Comparison of ENCODE assay signal across 1 cellular context in the genomic region with DNA sequence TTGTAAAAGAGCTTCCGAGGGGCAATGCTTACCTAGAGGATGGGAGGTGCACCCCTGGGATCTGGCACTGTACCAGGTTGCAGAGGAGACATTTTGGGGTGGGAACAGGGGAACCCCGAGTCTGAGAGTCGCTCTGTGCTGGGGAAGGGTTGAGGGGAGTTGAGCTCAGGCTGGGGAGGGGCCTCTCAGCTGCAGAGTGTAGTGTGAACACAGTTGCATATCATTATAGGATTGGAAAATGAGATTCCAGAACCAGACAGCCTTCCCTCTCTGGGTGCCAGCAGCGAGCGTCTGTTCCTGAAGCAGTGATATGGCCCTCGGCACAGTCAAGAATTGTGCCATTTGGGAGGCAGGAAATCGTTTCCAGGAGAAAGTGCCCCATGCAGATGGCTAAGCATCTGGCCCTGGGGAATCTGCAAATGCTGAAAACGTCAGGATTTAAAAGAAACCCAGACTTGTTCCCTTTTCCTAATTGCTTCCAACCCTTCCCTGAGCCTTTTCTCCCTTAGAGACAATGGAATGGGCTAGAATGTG.
TF ChIP-seq lines count a peak whose summit lies in the region.

No MANE protein-coding gene starts in this region.

TF ChIP-seq in SK-N-SH, 30 proteins besides CTCF, POLR2A, EP300 and RAD21:
- TF ChIP-seq GABPA (IDR thresholded peaks at IDR 0.05; ENCODE audit: low read depth) (no peak), FOXJ3 (CRISPR knock-in tag; IDR thresholded peaks at IDR 0.05) (peak; percentile 61; the same call in 1 of the 2 replicates), TEAD4 (IDR thresholded peaks at IDR 0.05; ENCODE audit: borderline replicate concordance, insufficient read depth) (no peak), RFX5 (IDR thresholded peaks at IDR 0.05; ENCODE audit: low read length) (peak; percentile 34; the same call in 1 of the 2 replicates), RCOR1 (IDR thresholded peaks at IDR 0.05; ENCODE audit: low read length) (peak; percentile 49; the same call in 1 of the 2 replicates), MXI1 (IDR thresholded peaks at IDR 0.05; ENCODE audit: low read depth, low read length) (no peak), USF1 (IDR thresholded peaks at IDR 0.05; ENCODE audit: borderline replicate concordance, low read depth) (no peak), SMC3 (IDR thresholded peaks at IDR 0.05; ENCODE audit: low read depth, low read length) (no peak)
- TF ChIP-seq, protein P1, sequence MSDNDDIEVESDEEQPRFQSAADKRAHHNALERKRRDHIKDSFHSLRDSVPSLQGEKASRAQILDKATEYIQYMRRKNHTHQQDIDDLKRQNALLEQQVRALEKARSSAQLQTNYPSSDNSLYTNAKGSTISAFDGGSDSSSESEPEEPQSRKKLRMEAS (IDR thresholded peaks at IDR 0.05; ENCODE audit: low read depth), result no peak
